ENCODE assay signal across 12 cellular contexts in genomic region chr17:81885869-81886548, GRCh38. TPM values are rescaled to one million over a fixed set of nuclear protein-coding genes. Genes with fewer than 3 reads are reported as not detected.
A peak's percentile ranks its signal among the peaks of the same experiment; 100 is the strongest.
DNase-seq lines count a peak whose midpoint lies in the region; ATAC-seq and TF ChIP-seq lines count a peak whose summit lies in the region.
"Had no signal": no experiment of that assay in that cellular context is flagged by ENCODE, and none has a peak within 500 bp of the region (broad histone marks: within the 10 kb centered on the region; RNA-seq: fewer than 3 reads in every experiment).

No MANE protein-coding gene starts in this region.

- peaks cover 91 to 97% (median 96%) of the 10 kb centered on the region in 11 experiments for H3K36me3 ChIP-seq in BLaER1 treated with 17β-estradiol and CSF1 and Interleukin-3, amounts not matched to agents 10 nM and 100 nM
- H3K36me3 ChIP-seq in IMR-90 (ENCODE audit: control insufficient read depth, insufficient read depth, low read length) (peaks cover 59% of the 10 kb centered on the region), tibial nerve (peaks cover 4 to 82% (median 8%) of the 10 kb centered on the region in 3 donors), smooth muscle cell (ENCODE audit: low read depth) (no peaks in the 10 kb centered on the region)
- H3K36me3 ChIP-seq: uterus had no signal

- peaks cover 37% of the 10 kb centered on the region for H3K79me2 ChIP-seq in smooth muscle cell (ENCODE audit: low read depth)

- H3K9ac ChIP-seq in BLaER1 treated with 17β-estradiol and CSF1 and Interleukin-3, amounts not matched to agents 10 nM and 100 nM = peak overlapping the region in 9 of 11 experiments; percentile 9 to 50 (median 33); a peak in 12 of 22 replicates
- no peak overlapping the region for H3K9ac ChIP-seq in IMR-90 (ENCODE audit: low read depth, low read length)
- no peak overlapping the region for H3K9ac ChIP-seq in smooth muscle cell (ENCODE audit: low read depth)

- no peak for TF ChIP-seq POLR2A in IMR-90 (IDR thresholded peaks at IDR 0.05; ENCODE audit: low read depth, low read length)
- TF ChIP-seq POLR2A in tibial nerve (IDR thresholded peaks at IDR 0.05) = no peak

- H3K27me3 Mint-ChIP-seq in activated naive CD8-positive, alpha-beta T cell = no peaks in the 10 kb centered on the region
- no peaks in the 10 kb centered on the region for H3K27me3 Mint-ChIP-seq in naive thymus-derived CD8-positive, alpha-beta T cell

- peaks cover 15 to 47% (median 25%) of the 10 kb centered on the region in 10 experiments for H3K4me1 ChIP-seq in BLaER1 treated with 17β-estradiol and CSF1 and Interleukin-3, amounts not matched to agents 10 nM and 100 nM
- H3K4me1 ChIP-seq in IMR-90 (ENCODE audit: control insufficient read depth, insufficient read depth, low read length) (0 out of 2 replicates have a peak, but pooled peaks cover 4% of the 10 kb centered on the region), tibial nerve (peaks cover 0 to 19% (median 11%) of the 10 kb centered on the region in 4 donors), smooth muscle cell (ENCODE audit: low read depth) (peaks cover 10% of the 10 kb centered on the region)

- no peaks in the 10 kb centered on the region for H3K9me3 Mint-ChIP-seq in activated naive CD8-positive, alpha-beta T cell (ENCODE audit: low read depth)
- H3K9me3 Mint-ChIP-seq in naive thymus-derived CD8-positive, alpha-beta T cell = no peaks in the 10 kb centered on the region

- H2AK9ac ChIP-seq in IMR-90 (replicated peaks; ENCODE audit: low read depth, low read length, poor library complexity) = no peak overlapping the region

- H4K8ac ChIP-seq in IMR-90 (ENCODE audit: low read depth in 2 of 2, low read length in 2 of 2) = no peak overlapping the region

- no peak overlapping the region for H2BK120ac ChIP-seq in IMR-90 (ENCODE audit: low read depth, low read length)

- ATAC-seq in IMR-90 (ENCODE audit: low read depth) (peak; percentile 32), left colon (peak; percentile 10), GM21529 (IDR thresholded peaks at IDR 0.05; ENCODE audit: unreplicated experiment) (no peak)
- no peak for ATAC-seq in naive thymus-derived CD8-positive, alpha-beta T cell

- no peak overlapping the region for H3K4ac ChIP-seq in IMR-90 (ENCODE audit: low read depth, low read length)

- no TSS peak for BruUV-seq in IMR-90 (replicated peaks; lab: Mats Ljungman, UMichigan)

- dilution Hi-C loops in IMR-90 (cut with HindIII; ENCODE audit: low sequenced_read_pairs, unreplicated experiment) = no loop called here

- H4K91ac ChIP-seq in IMR-90 (ENCODE audit: insufficient read depth, low read depth, low read length) = no peak overlapping the region

- TF ChIP-seq RAD21 in IMR-90 (IDR thresholded peaks at IDR 0.05; ENCODE audit: low read length) = no peak

- peak overlapping the region in 4 of 11 experiments; percentile 7 to 42 (median 18); a peak in 3 of 22 replicates for H3K27ac ChIP-seq in BLaER1 treated with 17β-estradiol and CSF1 and Interleukin-3, amounts not matched to agents 10 nM and 100 nM
- H3K27ac ChIP-seq in IMR-90 (ENCODE audit: insufficient read depth, low read length) = no peak overlapping the region
- no peak overlapping the region for H3K27ac ChIP-seq in tibial nerve
- no peak overlapping the region for H3K27ac ChIP-seq in smooth muscle cell (ENCODE audit: low read depth)
- H3K27ac ChIP-seq: uterus had no signal

- no peaks in the 10 kb centered on the region for H3F3A ChIP-seq in smooth muscle cell (ENCODE audit: low read depth)

- intact Hi-C loops in IMR-90 (cut with micrococcal nuclease) (no loop called here), left colon (cut with DNase I, micrococcal nuclease) (no loop called here)

- no peak overlapping the region for H3K23ac ChIP-seq in IMR-90 (ENCODE audit: low read depth, low read length)

- TF ChIP-seq CTCF in IMR-90 (conservative IDR thresholded peaks at IDR 0.05; ENCODE audit: low read depth, low read length) (no peak), tibial nerve (IDR thresholded peaks at IDR 0.05) (no peak), smooth muscle cell (IDR thresholded peaks at IDR 0.05; ENCODE audit: borderline replicate concordance, insufficient read depth, poor library complexity, severe bottlenecking) (no peak)

- H3K79me1 ChIP-seq in IMR-90 (ENCODE audit: low read depth in 1 of 2, low read length in 2 of 2) = peaks cover 42 to 67% of the 10 kb centered on the region in 2 experiments

- TF ChIP-seq EP300 in tibial nerve (IDR thresholded peaks at IDR 0.05) = no peak

- in situ Hi-C loops in IMR-90 (cut with MboI; ENCODE audit: low sequenced_read_pairs) = no loop called here

- peaks cover 21% of the 10 kb centered on the region for H3K4me1 Mint-ChIP-seq in activated naive CD8-positive, alpha-beta T cell (ENCODE audit: low read depth)
- H3K4me1 Mint-ChIP-seq in naive thymus-derived CD8-positive, alpha-beta T cell = peaks cover 13 to 22% (median 20%) of the 10 kb centered on the region in 4 donors

- no peaks in the 10 kb centered on the region for H3K27me3 ChIP-seq in BLaER1 treated with 17β-estradiol and CSF1 and Interleukin-3, amounts not matched to agents 10 nM and 100 nM
- no peaks in the 10 kb centered on the region for H3K27me3 ChIP-seq in IMR-90 (ENCODE audit: control insufficient read depth, insufficient read depth, low read length)
- H3K27me3 ChIP-seq in tibial nerve = no peaks in the 10 kb centered on the region
- H3K27me3 ChIP-seq in smooth muscle cell (ENCODE audit: low read depth) = no peaks in the 10 kb centered on the region
- H3K27me3 ChIP-seq: uterus had no signal

- H3K27ac Mint-ChIP-seq in activated naive CD8-positive, alpha-beta T cell = peak overlapping the region; percentile 6
- peak overlapping the region in 1 of 10 donors; percentile 28 for H3K27ac Mint-ChIP-seq in naive thymus-derived CD8-positive, alpha-beta T cell

- H3K14ac ChIP-seq in IMR-90 (replicated peaks; ENCODE audit: low read depth, low read length) = no peak overlapping the region

- no peak overlapping the region for H2BK20ac ChIP-seq in IMR-90 (ENCODE audit: low read depth, low read length)

- no peak overlapping the region for H2AK5ac ChIP-seq in IMR-90 (ENCODE audit: low read depth, low read length)

- WGBS in IMR-90 (ENCODE audit: extremely low coverage in 2 of 2, insufficient read length in 1 of 2), 2 experiments = 89% methylated on average over 11 of the region's 11 CpGs; no CpG with 5 or more reads in 1 of the 2 experiments
- 81 to 88% methylated on average over 7 to 8 of the region's 11 CpGs for WGBS in tibial nerve, 2 donors
- WGBS in smooth muscle cell (ENCODE audit: low lambda C conversion rate) = 84% methylated on average over 11 of the region's 11 CpGs

- no peaks in the 10 kb centered on the region for H3K9me1 ChIP-seq in IMR-90 (ENCODE audit: insufficient read depth, low read length)

- no peak overlapping the region for H2BK5ac ChIP-seq in IMR-90 (ENCODE audit: low read depth, low read length, poor library complexity, severe bottlenecking)

- no peak overlapping the region for H3K56ac ChIP-seq in IMR-90 (ENCODE audit: extremely low read depth, insufficient read depth, low read length)

- CTCF ChIA-PET in IMR-90 (lab: Yijun Ruan, JAX) = no interaction called here

- DNase-seq in IMR-90 (no peak), left colon (no peak), tibial nerve (ENCODE audit: low spot score in 2 of 2) (no peak), smooth muscle cell (lab: John Stamatoyannopoulos, UW; ENCODE audit: unreplicated experiment) (no peak)
- DNase-seq in naive thymus-derived CD8-positive, alpha-beta T cell = no peak
- DNase-seq: GF-D8, NCI-H1930, Right ventricle myocardium superior, uterus had no signal

- H3K4me2 ChIP-seq in BLaER1 treated with 17β-estradiol and CSF1 and Interleukin-3, amounts not matched to agents 10 nM and 100 nM = peak overlapping the region in 3 of 11 experiments; percentile 15 to 22 (median 15); a peak in 4 of 22 replicates
- H3K4me2 ChIP-seq in IMR-90 (ENCODE audit: low read depth, low read length) (no peak overlapping the region), smooth muscle cell (no peak overlapping the region)

- H3K18ac ChIP-seq in IMR-90 (ENCODE audit: low read depth, low read length) = no peak overlapping the region

- no peak overlapping the region for H3K4me3 ChIP-seq in BLaER1 treated with 17β-estradiol and CSF1 and Interleukin-3, amounts not matched to agents 10 nM and 100 nM
- no peak overlapping the region for H3K4me3 ChIP-seq in IMR-90 (ENCODE audit: insufficient read depth, low read depth, low read length)
- H3K4me3 ChIP-seq in tibial nerve = no peak overlapping the region
- no peak overlapping the region for H3K4me3 ChIP-seq in smooth muscle cell
- H3K4me3 ChIP-seq: uterus had no signal

- H4K20me1 ChIP-seq in BLaER1 treated with 17β-estradiol and CSF1 and Interleukin-3, amounts not matched to agents 10 nM and 100 nM = peaks cover 16 to 94% (median 77%) of the 10 kb centered on the region in 11 experiments; a peak in 21 of 22 replicates
- peaks cover 20% of the 10 kb centered on the region for H4K20me1 ChIP-seq in IMR-90 (ENCODE audit: insufficient read depth, low read length)
- peaks cover 39% of the 10 kb centered on the region for H4K20me1 ChIP-seq in smooth muscle cell (ENCODE audit: low read depth)

- H2AFZ ChIP-seq in IMR-90 (replicated peaks; ENCODE audit: low read length, poor library complexity) (no peak overlapping the region), smooth muscle cell (ENCODE audit: low read depth) (no peak overlapping the region)

- H2BK15ac ChIP-seq in IMR-90 (ENCODE audit: low read depth, low read length) = no peak overlapping the region

- H3K9me3 ChIP-seq in BLaER1 treated with 17β-estradiol and CSF1 and Interleukin-3, amounts not matched to agents 10 nM and 100 nM (replicated peaks in 1 of 11) = no peaks in the 10 kb centered on the region
- H3K9me3 ChIP-seq in IMR-90 (ENCODE audit: control insufficient read depth, insufficient read depth, low read length) = no peaks in the 10 kb centered on the region
- no peaks in the 10 kb centered on the region for H3K9me3 ChIP-seq in tibial nerve
- H3K9me3 ChIP-seq in smooth muscle cell (replicated peaks; ENCODE audit: low read depth) = no peaks in the 10 kb centered on the region
- H3K9me3 ChIP-seq: uterus had no signal

- no peak overlapping the region for H4K5ac ChIP-seq in IMR-90 (ENCODE audit: low read depth, low read length)

- POLR2A ChIA-PET in IMR-90 (lab: Charles Lee; ENCODE audit: unreplicated experiment) = no interaction called here
- POLR2A ChIA-PET in naive thymus-derived CD8-positive, alpha-beta T cell (lab: Charles Lee) = interaction anchor here (8.9 kb wide), 1 partner anchor 14 kb away, joined by 71 read pairs; the partner anchor contains the start of gene ARHGDIA

- H3K36me3 Mint-ChIP-seq in activated naive CD8-positive, alpha-beta T cell = no peaks in the 10 kb centered on the region
- peaks cover 0 to 57% (median 6%) of the 10 kb centered on the region in 3 donors for H3K36me3 Mint-ChIP-seq in naive thymus-derived CD8-positive, alpha-beta T cell

- no peak overlapping the region for H3K4me3 Mint-ChIP-seq in activated naive CD8-positive, alpha-beta T cell
- H3K4me3 Mint-ChIP-seq in naive thymus-derived CD8-positive, alpha-beta T cell = peak overlapping the region in 1 of 10 donors; percentile 54

RNA-seq across cellular contexts. Expression of gene ALYREF, which starts 5.4 kb away (rescaled TPM):
- total RNA-seq in IMR-90 (2012; rRNA removed) = 144 and 159 TPM in 2 replicates
- polyA plus RNA-seq in IMR-90 (2012; rRNA removed) = 88.6 and 112 TPM in 2 replicates
- 102 and 133 TPM in 2 replicates for polyA plus RNA-seq in IMR-90 (2012; cell fraction: cytosol; rRNA removed)
- 62.2 and 73.2 TPM in 2 replicates for polyA plus RNA-seq in IMR-90 (2012; cell fraction: nucleus; rRNA removed; ENCODE audit: low replicate concordance)
- total RNA-seq in left colon = 10 to 100 TPM; 43.9 to 69.8 TPM
- 10 to 100 TPM; 44.5 to 67.2 (median 63.5) TPM for total RNA-seq in tibial nerve
- 10 to 100 TPM; 49.9 to 54.4 TPM for total RNA-seq in naive thymus-derived CD8-positive, alpha-beta T cell
- polyA plus RNA-seq in naive thymus-derived CD8-positive, alpha-beta T cell = 10 to 100 TPM; 31.7 to 55.4 (median 50.1) TPM
- total RNA-seq in smooth muscle cell = 58.9 and 75.9 TPM in 2 replicates
- polyA plus RNA-seq in smooth muscle cell = 123 and 136 TPM in 2 replicates

RNA-seq across cellular contexts. Expression of gene ANAPC11, which starts 5.5 kb away (rescaled TPM):
- total RNA-seq in IMR-90 (2012; rRNA removed) = 183 and 242 TPM in 2 replicates
- 387 and 508 TPM in 2 replicates for polyA plus RNA-seq in IMR-90 (2012; rRNA removed)
- polyA plus RNA-seq in IMR-90 (2012; cell fraction: cytosol; rRNA removed) = 1,074 and 1,088 TPM in 2 replicates
- 252 and 310 TPM in 2 replicates for polyA plus RNA-seq in IMR-90 (2012; cell fraction: nucleus; rRNA removed; ENCODE audit: low replicate concordance)
- total RNA-seq in left colon = 10 to 100 TPM; 83.6 to 88.6 TPM
- total RNA-seq in tibial nerve = 100 to 1,000 TPM in 3 of 4 donors, 10 to 100 TPM in 1; 95.4 to 116 (median 106) TPM
- total RNA-seq in naive thymus-derived CD8-positive, alpha-beta T cell = 10 to 100 TPM; 38.7 to 48.1 TPM
- 100 to 1,000 TPM; 273 to 324 (median 275) TPM for polyA plus RNA-seq in naive thymus-derived CD8-positive, alpha-beta T cell
- 147 and 222 TPM in 2 replicates for total RNA-seq in smooth muscle cell
- polyA plus RNA-seq in smooth muscle cell = 428 and 444 TPM in 2 replicates

RNA-seq across cellular contexts. Expression of gene ARHGDIA, which starts 14.9 kb away (rescaled TPM):
- total RNA-seq in IMR-90 (2012; rRNA removed) (62.7 and 77.2 TPM in 2 replicates), left colon (100 to 1,000 TPM; 447 to 500 TPM), tibial nerve (100 to 1,000 TPM; 190 to 484 (median 237) TPM), smooth muscle cell (67.6 and 256 TPM in 2 replicates)
- polyA plus RNA-seq in IMR-90 (2012; rRNA removed) (324 and 362 TPM in 2 replicates), smooth muscle cell (353 and 360 TPM in 2 replicates)
- polyA plus RNA-seq in IMR-90 (2012; cell fraction: cytosol; rRNA removed) = 214 and 386 TPM in 2 replicates
- polyA plus RNA-seq in IMR-90 (2012; cell fraction: nucleus; rRNA removed; ENCODE audit: low replicate concordance) = 425 and 839 TPM in 2 replicates
- 100 to 1,000 TPM; 317 to 343 TPM for total RNA-seq in naive thymus-derived CD8-positive, alpha-beta T cell
- polyA plus RNA-seq in naive thymus-derived CD8-positive, alpha-beta T cell = 100 to 1,000 TPM in 1 of 3 donors, 10 to 100 TPM in 2; 55.1 to 102 (median 87.2) TPM

RNA-seq across cellular contexts. Expression of gene NPB, which starts 16.0 kb away (rescaled TPM):
- total RNA-seq in IMR-90 (2012; rRNA removed) = under 0.01 TPM in 1 of 2 replicates, not detected in the other
- 0.51 and 1.2 TPM in 2 replicates for polyA plus RNA-seq in IMR-90 (2012; rRNA removed)
- polyA plus RNA-seq in IMR-90 (2012; cell fraction: cytosol; rRNA removed) = 6.3 and 8.4 TPM in 2 replicates
- polyA plus RNA-seq in IMR-90 (2012; cell fraction: nucleus; rRNA removed; ENCODE audit: low replicate concordance) = 0.63 and 1.9 TPM in 2 replicates
- total RNA-seq in left colon = under 1 TPM in 1 of 2 donors, not detected in 1; 0.11 TPM
- 1 to 10 TPM in 3 of 4 donors, not detected in 1; 4.2 to 8.7 (median 5.4) TPM for total RNA-seq in tibial nerve
- total RNA-seq in naive thymus-derived CD8-positive, alpha-beta T cell = 1 to 10 TPM in 1 of 2 experiments, under 1 TPM in 1; 0.69 to 1.0 TPM
- polyA plus RNA-seq in naive thymus-derived CD8-positive, alpha-beta T cell = not detected
- 7.9 TPM in 1 of 2 replicates, not detected in the other for total RNA-seq in smooth muscle cell
- 13.6 and 14.4 TPM in 2 replicates for polyA plus RNA-seq in smooth muscle cell

RNA-seq across cellular contexts. Expression of gene PCYT2, which starts 25.2 kb away (rescaled TPM):
- total RNA-seq in IMR-90 (2012; rRNA removed) (31.9 and 37.3 TPM in 2 replicates), left colon (10 to 100 TPM; 49.9 to 68.9 TPM), tibial nerve (10 to 100 TPM; 36.0 to 64.9 (median 46.6) TPM), smooth muscle cell (10.3 and 11.4 TPM in 2 replicates)
- polyA plus RNA-seq in IMR-90 (2012; rRNA removed) (38.5 and 43.0 TPM in 2 replicates), smooth muscle cell (27.9 and 50.6 TPM in 2 replicates)
- polyA plus RNA-seq in IMR-90 (2012; cell fraction: cytosol; rRNA removed) = 21.7 and 31.1 TPM in 2 replicates
- 47.8 and 104 TPM in 2 replicates for polyA plus RNA-seq in IMR-90 (2012; cell fraction: nucleus; rRNA removed; ENCODE audit: low replicate concordance)
- 10 to 100 TPM; 34.9 to 38.5 TPM for total RNA-seq in naive thymus-derived CD8-positive, alpha-beta T cell
- polyA plus RNA-seq in naive thymus-derived CD8-positive, alpha-beta T cell = 10 to 100 TPM; 22.9 to 24.0 (median 23.7) TPM

Comparison
In these comparisons a context has a peak if more than half of its experiments do, and no peak if none do; other contexts are left out.
1. H3K9ac ChIP-seq: peak in BLaER1 treated with 17β-estradiol and CSF1 and Interleukin-3, amounts not matched to agents 10 nM and 100 nM (9 of 11); none in IMR-90 (single experiment) and smooth muscle cell (single experiment).
2. ATAC-seq: peak in IMR-90 (single experiment) and left colon (single experiment); none in GM21529 (single experiment) and naive thymus-derived CD8-positive, alpha-beta T cell (0 of 2).